ENCODE assay signal across 15 cellular contexts in genomic region chr7:117098457-117098856, GRCh38.
DNase-seq lines count a peak whose midpoint lies in the region; ATAC-seq, FAIRE-seq and TF ChIP-seq lines count a peak whose summit lies in the region.
"Had no signal": no experiment of that assay in that cellular context is flagged by ENCODE, and none has a peak within 500 bp of the region (broad histone marks: within the 10 kb centered on the region; RNA-seq: fewer than 3 reads in every experiment).

No MANE protein-coding gene starts in this region.

- H4K20me1 ChIP-seq in K562 (replicated peaks; ENCODE audit: control insufficient read depth, insufficient read depth, low read length), result no peaks in the 10 kb centered on the region

- in situ Hi-C loops in K562 (cut with MboI), result no loop called here

- TF ChIP-seq RAD21 in K562 (CRISPR knock-in tag; conservative IDR thresholded peaks at IDR 0.05 in 1 of 2, IDR thresholded peaks at IDR 0.05 in 1 of 2), result no peak

- intact Hi-C loops in K562 (cut with micrococcal nuclease), result no loop called here

- BruUV-seq in K562 (replicated peaks; lab: Mats Ljungman, UMichigan), result no TSS peak

- TF ChIP-seq CTCF in AG04449 (IDR thresholded peaks at IDR 0.05; ENCODE audit: insufficient read depth, low read length, missing control alignments), result no peak
- no peak for TF ChIP-seq CTCF in K562 (IDR thresholded peaks at IDR 0.05 in 2 of 3, conservative IDR thresholded peaks at IDR 0.05 in 1 of 3; ENCODE audit: insufficient read depth in 2 of 3, low read depth in 1 of 3, low read length in 3 of 3)

- peaks cover 22% of the 10 kb centered on the region; the same call in 1 of the 3 replicates for H3K36me3 ChIP-seq in K562 (ENCODE audit: control insufficient read depth, insufficient read depth, low read length)
- H3K36me3 ChIP-seq: vagina had no signal

- no peaks in the 10 kb centered on the region for H3K4me1 ChIP-seq in K562 (replicated peaks in 1 of 2; ENCODE audit: control insufficient read depth in 2 of 2, insufficient read depth in 2 of 2, low read length in 2 of 2)
- H3K4me1 ChIP-seq: vagina had no signal

- H3K27me3 ChIP-seq in K562 (ENCODE audit: control insufficient read depth in 2 of 2, insufficient read depth in 2 of 2, low read length in 2 of 2), result no peaks in the 10 kb centered on the region
- H3K27me3 ChIP-seq: vagina had no signal

- no peak for TF ChIP-seq POLR2A in K562 (conservative IDR thresholded peaks at IDR 0.05)

- H3K9ac ChIP-seq in K562 (ENCODE audit: insufficient read depth in 1 of 2, low read depth in 2 of 2, low read length in 2 of 2), result no peak overlapping the region
- H3K9ac ChIP-seq: KMS-11 had no signal

- POLR2A ChIA-PET in AG04449 (lab: Yijun Ruan, JAX), result interaction anchor here (0.6 to 1.0 kb wide), 2 partner anchors 144 to 314 kb away, joined by 3 to 4 read pairs; no protein-coding TSS in a partner anchor
- POLR2A ChIA-PET in K562 (lab: Yijun Ruan, JAX), result interaction anchor here (1.5 kb wide), 1 partner anchor 10 kb away, joined by 8 read pairs; no protein-coding TSS in a partner anchor

- WGBS in K562 (ENCODE audit: insufficient coverage, low coverage, missing lambda C conversion rate), result 68% methylated on average over 1 of the region's 1 CpG

- no peaks in the 10 kb centered on the region for H3K9me1 ChIP-seq in K562 (ENCODE audit: control insufficient read depth, insufficient read depth, low read length)

- FAIRE-seq in K562 (lab: Jason Lieb, UNC), result no peak
- FAIRE-seq: colon had no signal

- peaks cover 13% of the 10 kb centered on the region; the same call in 2 of the 3 replicates for H3K79me2 ChIP-seq in K562 (ENCODE audit: control insufficient read depth, insufficient read depth, low read length)

- no peak for TF ChIP-seq EP300 in K562 (IDR thresholded peaks at IDR 0.05; ENCODE audit: low read length)

- no peak for ATAC-seq in K562
- no peak for ATAC-seq in GM21423 (IDR thresholded peaks at IDR 0.05; ENCODE audit: unreplicated experiment)

- H3K4me2 ChIP-seq in K562 (ENCODE audit: insufficient read depth, low read length), result no peak overlapping the region
- H3K4me2 ChIP-seq: KMS-11 had no signal

- no peak overlapping the region for H2AFZ ChIP-seq in K562 (ENCODE audit: low read depth, low read length)

- DNase-seq in AG04449 (ENCODE audit: low read depth, low spot score), result peak; percentile 95
- peak; percentile 87 for DNase-seq in HT1080 (ENCODE audit: low read depth)
- no peak for DNase-seq in K562 (ENCODE audit: extremely low read depth in 1 of 4, low spot score in 3 of 4)
- DNase-seq in glomerular visceral epithelial cell (ENCODE audit: extremely low spot score), result peak; percentile 40
- no peak for DNase-seq in NCI-H2107 (lab: John Stamatoyannopoulos, UW)
- no peak for DNase-seq in NCI-H1048 (lab: John Stamatoyannopoulos, UW)
- DNase-seq in NCI-H446 treated with DMSO at 0.1 percent for 48 hours (lab: John Stamatoyannopoulos, UW), result no peak
- DNase-seq: activated CD4-positive, alpha-beta memory T cell treated with anti-CD3 and anti-CD28 coated beads for 36 hours; activated gamma-delta T cell; DMS79; occipital lobe had no signal

- H3K4me3 ChIP-seq in AG04449 (ENCODE audit: low read depth, low read length), result no peak overlapping the region
- H3K4me3 ChIP-seq in K562, result no peak overlapping the region
- H3K4me3 ChIP-seq: vagina had no signal

- no peaks in the 10 kb centered on the region for H3K9me3 ChIP-seq in K562 (replicated peaks; ENCODE audit: control insufficient read depth, insufficient read depth, low read depth, low read length)
- H3K9me3 ChIP-seq: vagina had no signal

- CTCF ChIA-PET in AG04449 (lab: Yijun Ruan, JAX) (interaction anchor here (1.2 to 2.4 kb wide), 4 partner anchors 10 to 110 kb away, joined by 3 to 10 read pairs (median 4); no protein-coding TSS in a partner anchor), K562 (lab: Yijun Ruan, JAX; ENCODE audit: low intra/inter-chr PET ratio) (no interaction called here)

- H3K27ac ChIP-seq in K562 (ENCODE audit: extremely low read depth, low read depth, low read length), result no peak overlapping the region
- H3K27ac ChIP-seq: KMS-11, vagina had no signal

TF ChIP-seq in K562, 482 proteins besides CTCF, POLR2A, EP300 and RAD21:
- TF ChIP-seq TOE1 (IDR thresholded peaks at IDR 0.05; ENCODE audit: borderline replicate concordance) (no peak), TOE1 (CRISPR knock-in tag; IDR thresholded peaks at IDR 0.05; ENCODE audit: borderline replicate concordance, low read depth) (0 out of 2 replicates have a peak, but pooled peaks have one; percentile 5), SUPT5H (IDR thresholded peaks at IDR 0.05) (no peak)

Comparison
In these comparisons a context has a peak if more than half of its experiments do, and no peak if none do; other contexts are left out.
1. DNase-seq: peak in AG04449 (single experiment), HT1080 (single experiment) and glomerular visceral epithelial cell (single experiment); none in K562 (0 of 4), NCI-H2107 (single experiment), NCI-H1048 (single experiment) and NCI-H446 treated with DMSO at 0.1 percent for 48 hours (single experiment).